1 cellular context compared by ENCODE assay signal in the genomic region with DNA sequence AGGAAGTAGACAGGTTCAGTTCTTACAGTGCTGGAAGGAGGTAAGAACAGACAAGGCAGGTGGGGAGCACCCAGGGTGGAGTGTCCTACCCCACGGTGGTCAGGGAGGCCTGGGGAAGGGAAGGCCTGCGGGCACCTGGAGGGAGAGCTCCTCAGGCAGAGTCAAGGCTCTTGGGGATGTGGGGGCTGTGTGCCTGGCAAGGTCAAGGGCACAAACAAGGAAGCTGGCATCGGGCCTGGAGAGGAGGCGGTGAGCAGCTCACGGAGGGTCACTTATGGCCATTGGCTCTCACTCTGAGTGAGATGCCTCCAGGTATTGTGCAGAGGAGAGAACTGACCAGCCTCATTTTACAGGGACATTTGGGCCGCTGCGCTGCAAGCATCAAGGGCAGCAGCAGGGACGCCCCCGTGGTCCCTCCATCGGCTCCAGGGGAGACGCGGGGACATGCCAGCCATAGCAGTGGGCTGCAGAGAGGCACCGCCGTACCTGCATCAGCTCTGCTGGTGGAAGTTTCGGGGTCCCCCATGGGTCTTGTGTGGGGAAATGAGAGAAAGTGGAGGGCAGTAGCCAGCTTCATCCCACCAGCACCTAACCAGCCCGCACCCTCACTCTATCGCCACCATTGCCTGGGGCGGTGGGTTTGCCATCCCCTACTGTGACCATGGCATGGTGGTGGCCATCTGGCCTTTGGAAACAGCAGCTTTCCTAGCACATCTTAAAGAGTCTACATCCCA.
TF ChIP-seq lines count a peak whose summit lies in the region.

No MANE protein-coding gene starts in this region.

TF ChIP-seq in H1, 55 proteins besides CTCF, POLR2A, EP300 and RAD21 (continued from another document):
- TF ChIP-seq, protein P1, sequence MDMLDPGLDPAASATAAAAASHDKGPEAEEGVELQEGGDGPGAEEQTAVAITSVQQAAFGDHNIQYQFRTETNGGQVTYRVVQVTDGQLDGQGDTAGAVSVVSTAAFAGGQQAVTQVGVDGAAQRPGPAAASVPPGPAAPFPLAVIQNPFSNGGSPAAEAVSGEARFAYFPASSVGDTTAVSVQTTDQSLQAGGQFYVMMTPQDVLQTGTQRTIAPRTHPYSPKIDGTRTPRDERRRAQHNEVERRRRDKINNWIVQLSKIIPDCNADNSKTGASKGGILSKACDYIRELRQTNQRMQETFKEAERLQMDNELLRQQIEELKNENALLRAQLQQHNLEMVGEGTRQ (IDR thresholded peaks at IDR 0.05; ENCODE audit: low read length): no peak
- TF ChIP-seq JUND (IDR thresholded peaks at IDR 0.05; ENCODE audit: low read length) (no peak), CHD7 (IDR thresholded peaks at IDR 0.05; ENCODE audit: insufficient replicate concordance, low read length) (no peak), KDM5A (IDR thresholded peaks at IDR 0.05; ENCODE audit: low read length) (no peak), ASH2L (IDR thresholded peaks at IDR 0.05; ENCODE audit: low read length) (no peak), SP4 (IDR thresholded peaks at IDR 0.05; ENCODE audit: low read length) (no peak), RBBP5 (IDR thresholded peaks at IDR 0.05; ENCODE audit: borderline replicate concordance, low read depth, low read length) (no peak)
- TF ChIP-seq, protein P2, sequence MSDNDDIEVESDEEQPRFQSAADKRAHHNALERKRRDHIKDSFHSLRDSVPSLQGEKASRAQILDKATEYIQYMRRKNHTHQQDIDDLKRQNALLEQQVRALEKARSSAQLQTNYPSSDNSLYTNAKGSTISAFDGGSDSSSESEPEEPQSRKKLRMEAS (IDR thresholded peaks at IDR 0.05): no peak
